8 cellular contexts compared by ENCODE assay signal in genomic region chr2:170530284-170530745, GRCh38.
A peak's percentile ranks its signal among the peaks of the same experiment; 100 is the strongest.
DNase-seq lines count a peak whose midpoint lies in the region; ATAC-seq and TF ChIP-seq lines count a peak whose summit lies in the region.

No MANE protein-coding gene starts in this region.

- TF ChIP-seq CTCF in fibroblast of villous mesenchyme (IDR thresholded peaks at IDR 0.05; ENCODE audit: insufficient read depth, low read depth, low read length), result no peak

- ATAC-seq in HG02678 (IDR thresholded peaks at IDR 0.05; ENCODE audit: unreplicated experiment) (peak; percentile 42), HG02870 (IDR thresholded peaks at IDR 0.05; ENCODE audit: unreplicated experiment) (no peak), GM18520 (IDR thresholded peaks at IDR 0.05; ENCODE audit: unreplicated experiment) (no peak), HG02884 (IDR thresholded peaks at IDR 0.05; ENCODE audit: unreplicated experiment) (no peak)

- no peak overlapping the region for H3K4me3 ChIP-seq in fibroblast of villous mesenchyme (ENCODE audit: low read depth, low read length)

- peak; percentile 86 for DNase-seq in NCI-H82 treated with DMSO at 0.1 percent for 48 hours (lab: John Stamatoyannopoulos, UW; ENCODE audit: unreplicated experiment)
- DNase-seq in fibroblast of villous mesenchyme (ENCODE audit: low read depth), result peak; percentile 66
- DNase-seq in pulmonary artery endothelial cell (ENCODE audit: low read depth, low spot score), result peak; percentile 20
- no peak for DNase-seq in AG20443 (ENCODE audit: low spot score)
